Comparison of ENCODE assay signal across 1 cellular context in the genomic region with DNA sequence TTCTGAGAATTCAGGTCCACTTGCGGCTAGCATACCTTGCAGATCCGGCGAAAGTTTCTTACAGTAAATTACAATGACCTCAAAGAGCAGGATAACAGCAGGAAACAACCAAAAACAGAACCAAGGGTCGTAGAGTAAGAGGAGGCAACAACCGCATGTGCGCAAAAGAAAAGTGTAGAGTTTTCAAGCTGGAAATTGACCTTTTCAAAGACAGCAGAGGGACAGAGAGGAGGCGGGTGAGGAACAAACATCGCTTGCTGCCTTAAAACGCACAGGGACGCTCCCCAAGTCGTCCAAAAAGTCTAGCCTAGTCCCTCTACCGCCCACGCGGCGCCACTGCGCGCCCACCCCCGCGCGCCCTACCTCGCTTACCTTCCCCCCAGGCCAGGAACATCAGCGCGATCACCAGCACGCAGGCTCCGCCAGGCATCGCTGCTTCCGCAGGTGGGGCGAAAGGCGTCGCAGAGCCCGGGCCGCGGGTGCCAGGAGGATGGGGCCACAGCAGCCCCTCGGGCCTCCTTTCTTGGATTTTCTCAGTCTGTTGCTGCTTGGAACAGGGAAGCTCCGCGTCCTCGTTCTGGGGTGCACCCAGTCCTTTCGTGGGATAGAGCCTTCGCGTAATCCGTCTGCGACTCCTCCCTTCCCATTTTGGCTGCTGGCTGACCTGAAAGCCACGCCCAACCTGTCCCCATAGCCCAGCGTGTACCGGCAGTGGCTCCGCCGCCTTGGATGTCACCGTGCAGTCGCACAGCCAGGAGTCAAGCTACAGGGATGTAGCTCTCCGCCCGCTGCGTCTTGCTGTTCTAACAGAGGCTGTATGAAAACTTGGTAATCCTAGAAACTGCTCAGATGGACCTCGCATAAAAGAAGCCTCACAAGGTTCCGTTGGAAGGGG.
TF ChIP-seq lines count a peak whose summit lies in the region.

A gene (minus strand): TSS at position 579 of the 895 bp plus-strand sequence. CDS start 149 bp downstream, at position 430.

TF ChIP-seq in HEK293, 187 proteins besides CTCF, POLR2A, EP300 and RAD21 (continued from another document and continues in another):
- TF ChIP-seq, protein P1, sequence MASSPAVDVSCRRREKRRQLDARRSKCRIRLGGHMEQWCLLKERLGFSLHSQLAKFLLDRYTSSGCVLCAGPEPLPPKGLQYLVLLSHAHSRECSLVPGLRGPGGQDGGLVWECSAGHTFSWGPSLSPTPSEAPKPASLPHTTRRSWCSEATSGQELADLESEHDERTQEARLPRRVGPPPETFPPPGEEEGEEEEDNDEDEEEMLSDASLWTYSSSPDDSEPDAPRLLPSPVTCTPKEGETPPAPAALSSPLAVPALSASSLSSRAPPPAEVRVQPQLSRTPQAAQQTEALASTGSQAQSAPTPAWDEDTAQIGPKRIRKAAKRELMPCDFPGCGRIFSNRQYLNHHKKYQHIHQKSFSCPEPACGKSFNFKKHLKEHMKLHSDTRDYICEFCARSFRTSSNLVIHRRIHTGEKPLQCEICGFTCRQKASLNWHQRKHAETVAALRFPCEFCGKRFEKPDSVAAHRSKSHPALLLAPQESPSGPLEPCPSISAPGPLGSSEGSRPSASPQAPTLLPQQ (tag by site-specific recombination; IDR thresholded peaks at IDR 0.05): 0 out of 2 replicates have a peak, but pooled peaks have one; percentile 12
- TF ChIP-seq ZNF701 (tag by site-specific recombination; IDR thresholded peaks at IDR 0.05) (no peak), SP7 (tag by site-specific recombination; IDR thresholded peaks at IDR 0.05) (no peak), ZNF354C (tag by site-specific recombination; IDR thresholded peaks at IDR 0.05; ENCODE audit: borderline replicate concordance, low read depth) (no peak), REPIN1 (tag by site-specific recombination; IDR thresholded peaks at IDR 0.05; ENCODE audit: low read depth) (no peak), TCF7L2 (IDR thresholded peaks at IDR 0.05; ENCODE audit: borderline replicate concordance, low read depth, low read length) (no peak), ZNF560 (tag by site-specific recombination; IDR thresholded peaks at IDR 0.05; ENCODE audit: borderline replicate concordance) (no peak), ZNF248 (tag by site-specific recombination; IDR thresholded peaks at IDR 0.05) (no peak), ZNF623 (tag by site-specific recombination; IDR thresholded peaks at IDR 0.05) (no peak), ZNF621 (tag by site-specific recombination; IDR thresholded peaks at IDR 0.05) (no peak), ZNF423 (tag by site-specific recombination; IDR thresholded peaks at IDR 0.05) (no peak), ZNF155 (tag by site-specific recombination; IDR thresholded peaks at IDR 0.05) (no peak), ZNF654 (tag by site-specific recombination; IDR thresholded peaks at IDR 0.05; ENCODE audit: low read depth) (no peak), KLF8 (tag by site-specific recombination; IDR thresholded peaks at IDR 0.05) (peak; percentile 62; the same call in 1 of the 2 replicates), ZNF266 (tag by site-specific recombination; IDR thresholded peaks at IDR 0.05; ENCODE audit: low read depth) (no peak), ZNF146 (tag by site-specific recombination; IDR thresholded peaks at IDR 0.05) (no peak), ZNF416 (tag by site-specific recombination; IDR thresholded peaks at IDR 0.05) (no peak), ZFP37 (tag by site-specific recombination; IDR thresholded peaks at IDR 0.05) (no peak), SP2 (tag by site-specific recombination; IDR thresholded peaks at IDR 0.05) (peak; percentile 38)
- TF ChIP-seq, protein P2, sequence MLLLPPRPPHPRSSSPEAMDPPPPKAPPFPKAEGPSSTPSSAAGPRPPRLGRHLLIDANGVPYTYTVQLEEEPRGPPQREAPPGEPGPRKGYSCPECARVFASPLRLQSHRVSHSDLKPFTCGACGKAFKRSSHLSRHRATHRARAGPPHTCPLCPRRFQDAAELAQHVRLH (tag by site-specific recombination; IDR thresholded peaks at IDR 0.05): peak; percentile 53; the same call in 1 of the 2 replicates
- TF ChIP-seq, protein P3, sequence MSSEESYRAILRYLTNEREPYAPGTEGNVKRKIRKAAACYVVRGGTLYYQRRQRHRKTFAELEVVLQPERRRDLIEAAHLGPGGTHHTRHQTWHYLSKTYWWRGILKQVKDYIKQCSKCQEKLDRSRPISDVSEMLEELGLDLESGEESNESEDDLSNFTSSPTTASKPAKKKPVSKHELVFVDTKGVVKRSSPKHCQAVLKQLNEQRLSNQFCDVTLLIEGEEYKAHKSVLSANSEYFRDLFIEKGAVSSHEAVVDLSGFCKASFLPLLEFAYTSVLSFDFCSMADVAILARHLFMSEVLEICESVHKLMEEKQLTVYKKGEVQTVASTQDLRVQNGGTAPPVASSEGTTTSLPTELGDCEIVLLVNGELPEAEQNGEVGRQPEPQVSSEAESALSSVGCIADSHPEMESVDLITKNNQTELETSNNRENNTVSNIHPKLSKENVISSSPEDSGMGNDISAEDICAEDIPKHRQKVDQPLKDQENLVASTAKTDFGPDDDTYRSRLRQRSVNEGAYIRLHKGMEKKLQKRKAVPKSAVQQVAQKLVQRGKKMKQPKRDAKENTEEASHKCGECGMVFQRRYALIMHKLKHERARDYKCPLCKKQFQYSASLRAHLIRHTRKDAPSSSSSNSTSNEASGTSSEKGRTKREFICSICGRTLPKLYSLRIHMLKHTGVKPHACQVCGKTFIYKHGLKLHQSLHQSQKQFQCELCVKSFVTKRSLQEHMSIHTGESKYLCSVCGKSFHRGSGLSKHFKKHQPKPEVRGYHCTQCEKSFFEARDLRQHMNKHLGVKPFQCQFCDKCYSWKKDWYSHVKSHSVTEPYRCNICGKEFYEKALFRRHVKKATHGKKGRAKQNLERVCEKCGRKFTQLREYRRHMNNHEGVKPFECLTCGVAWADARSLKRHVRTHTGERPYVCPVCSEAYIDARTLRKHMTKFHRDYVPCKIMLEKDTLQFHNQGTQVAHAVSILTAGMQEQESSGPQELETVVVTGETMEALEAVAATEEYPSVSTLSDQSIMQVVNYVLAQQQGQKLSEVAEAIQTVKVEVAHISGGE (tag by site-specific recombination; conservative IDR thresholded peaks at IDR 0.05; ENCODE audit: low read depth): peak; percentile 61
- TF ChIP-seq, protein P4, sequence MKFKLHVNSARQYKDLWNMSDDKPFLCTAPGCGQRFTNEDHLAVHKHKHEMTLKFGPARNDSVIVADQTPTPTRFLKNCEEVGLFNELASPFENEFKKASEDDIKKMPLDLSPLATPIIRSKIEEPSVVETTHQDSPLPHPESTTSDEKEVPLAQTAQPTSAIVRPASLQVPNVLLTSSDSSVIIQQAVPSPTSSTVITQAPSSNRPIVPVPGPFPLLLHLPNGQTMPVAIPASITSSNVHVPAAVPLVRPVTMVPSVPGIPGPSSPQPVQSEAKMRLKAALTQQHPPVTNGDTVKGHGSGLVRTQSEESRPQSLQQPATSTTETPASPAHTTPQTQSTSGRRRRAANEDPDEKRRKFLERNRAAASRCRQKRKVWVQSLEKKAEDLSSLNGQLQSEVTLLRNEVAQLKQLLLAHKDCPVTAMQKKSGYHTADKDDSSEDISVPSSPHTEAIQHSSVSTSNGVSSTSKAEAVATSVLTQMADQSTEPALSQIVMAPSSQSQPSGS (tag by site-specific recombination; IDR thresholded peaks at IDR 0.05; ENCODE audit: low read depth): no peak
- TF ChIP-seq, protein P5, sequence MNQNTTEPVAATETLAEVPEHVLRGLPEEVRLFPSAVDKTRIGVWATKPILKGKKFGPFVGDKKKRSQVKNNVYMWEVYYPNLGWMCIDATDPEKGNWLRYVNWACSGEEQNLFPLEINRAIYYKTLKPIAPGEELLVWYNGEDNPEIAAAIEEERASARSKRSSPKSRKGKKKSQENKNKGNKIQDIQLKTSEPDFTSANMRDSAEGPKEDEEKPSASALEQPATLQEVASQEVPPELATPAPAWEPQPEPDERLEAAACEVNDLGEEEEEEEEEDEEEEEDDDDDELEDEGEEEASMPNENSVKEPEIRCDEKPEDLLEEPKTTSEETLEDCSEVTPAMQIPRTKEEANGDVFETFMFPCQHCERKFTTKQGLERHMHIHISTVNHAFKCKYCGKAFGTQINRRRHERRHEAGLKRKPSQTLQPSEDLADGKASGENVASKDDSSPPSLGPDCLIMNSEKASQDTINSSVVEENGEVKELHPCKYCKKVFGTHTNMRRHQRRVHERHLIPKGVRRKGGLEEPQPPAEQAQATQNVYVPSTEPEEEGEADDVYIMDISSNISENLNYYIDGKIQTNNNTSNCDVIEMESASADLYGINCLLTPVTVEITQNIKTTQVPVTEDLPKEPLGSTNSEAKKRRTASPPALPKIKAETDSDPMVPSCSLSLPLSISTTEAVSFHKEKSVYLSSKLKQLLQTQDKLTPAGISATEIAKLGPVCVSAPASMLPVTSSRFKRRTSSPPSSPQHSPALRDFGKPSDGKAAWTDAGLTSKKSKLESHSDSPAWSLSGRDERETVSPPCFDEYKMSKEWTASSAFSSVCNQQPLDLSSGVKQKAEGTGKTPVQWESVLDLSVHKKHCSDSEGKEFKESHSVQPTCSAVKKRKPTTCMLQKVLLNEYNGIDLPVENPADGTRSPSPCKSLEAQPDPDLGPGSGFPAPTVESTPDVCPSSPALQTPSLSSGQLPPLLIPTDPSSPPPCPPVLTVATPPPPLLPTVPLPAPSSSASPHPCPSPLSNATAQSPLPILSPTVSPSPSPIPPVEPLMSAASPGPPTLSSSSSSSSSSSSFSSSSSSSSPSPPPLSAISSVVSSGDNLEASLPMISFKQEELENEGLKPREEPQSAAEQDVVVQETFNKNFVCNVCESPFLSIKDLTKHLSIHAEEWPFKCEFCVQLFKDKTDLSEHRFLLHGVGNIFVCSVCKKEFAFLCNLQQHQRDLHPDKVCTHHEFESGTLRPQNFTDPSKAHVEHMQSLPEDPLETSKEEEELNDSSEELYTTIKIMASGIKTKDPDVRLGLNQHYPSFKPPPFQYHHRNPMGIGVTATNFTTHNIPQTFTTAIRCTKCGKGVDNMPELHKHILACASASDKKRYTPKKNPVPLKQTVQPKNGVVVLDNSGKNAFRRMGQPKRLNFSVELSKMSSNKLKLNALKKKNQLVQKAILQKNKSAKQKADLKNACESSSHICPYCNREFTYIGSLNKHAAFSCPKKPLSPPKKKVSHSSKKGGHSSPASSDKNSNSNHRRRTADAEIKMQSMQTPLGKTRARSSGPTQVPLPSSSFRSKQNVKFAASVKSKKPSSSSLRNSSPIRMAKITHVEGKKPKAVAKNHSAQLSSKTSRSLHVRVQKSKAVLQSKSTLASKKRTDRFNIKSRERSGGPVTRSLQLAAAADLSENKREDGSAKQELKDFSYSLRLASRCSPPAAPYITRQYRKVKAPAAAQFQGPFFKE (tag by site-specific recombination; IDR thresholded peaks at IDR 0.05; ENCODE audit: borderline replicate concordance): no peak
- TF ChIP-seq, protein P6, sequence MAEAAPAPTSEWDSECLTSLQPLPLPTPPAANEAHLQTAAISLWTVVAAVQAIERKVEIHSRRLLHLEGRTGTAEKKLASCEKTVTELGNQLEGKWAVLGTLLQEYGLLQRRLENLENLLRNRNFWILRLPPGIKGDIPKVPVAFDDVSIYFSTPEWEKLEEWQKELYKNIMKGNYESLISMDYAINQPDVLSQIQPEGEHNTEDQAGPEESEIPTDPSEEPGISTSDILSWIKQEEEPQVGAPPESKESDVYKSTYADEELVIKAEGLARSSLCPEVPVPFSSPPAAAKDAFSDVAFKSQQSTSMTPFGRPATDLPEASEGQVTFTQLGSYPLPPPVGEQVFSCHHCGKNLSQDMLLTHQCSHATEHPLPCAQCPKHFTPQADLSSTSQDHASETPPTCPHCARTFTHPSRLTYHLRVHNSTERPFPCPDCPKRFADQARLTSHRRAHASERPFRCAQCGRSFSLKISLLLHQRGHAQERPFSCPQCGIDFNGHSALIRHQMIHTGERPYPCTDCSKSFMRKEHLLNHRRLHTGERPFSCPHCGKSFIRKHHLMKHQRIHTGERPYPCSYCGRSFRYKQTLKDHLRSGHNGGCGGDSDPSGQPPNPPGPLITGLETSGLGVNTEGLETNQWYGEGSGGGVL (tag by site-specific recombination; IDR thresholded peaks at IDR 0.05): peak; percentile 52; the same call in 1 of the 2 replicates
- TF ChIP-seq, protein P7, sequence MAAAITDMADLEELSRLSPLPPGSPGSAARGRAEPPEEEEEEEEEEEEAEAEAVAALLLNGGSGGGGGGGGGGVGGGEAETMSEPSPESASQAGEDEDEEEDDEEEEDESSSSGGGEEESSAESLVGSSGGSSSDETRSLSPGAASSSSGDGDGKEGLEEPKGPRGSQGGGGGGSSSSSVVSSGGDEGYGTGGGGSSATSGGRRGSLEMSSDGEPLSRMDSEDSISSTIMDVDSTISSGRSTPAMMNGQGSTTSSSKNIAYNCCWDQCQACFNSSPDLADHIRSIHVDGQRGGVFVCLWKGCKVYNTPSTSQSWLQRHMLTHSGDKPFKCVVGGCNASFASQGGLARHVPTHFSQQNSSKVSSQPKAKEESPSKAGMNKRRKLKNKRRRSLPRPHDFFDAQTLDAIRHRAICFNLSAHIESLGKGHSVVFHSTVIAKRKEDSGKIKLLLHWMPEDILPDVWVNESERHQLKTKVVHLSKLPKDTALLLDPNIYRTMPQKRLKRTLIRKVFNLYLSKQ (tag by site-specific recombination; IDR thresholded peaks at IDR 0.05; ENCODE audit: borderline replicate concordance): no peak
- TF ChIP-seq, protein P8, sequence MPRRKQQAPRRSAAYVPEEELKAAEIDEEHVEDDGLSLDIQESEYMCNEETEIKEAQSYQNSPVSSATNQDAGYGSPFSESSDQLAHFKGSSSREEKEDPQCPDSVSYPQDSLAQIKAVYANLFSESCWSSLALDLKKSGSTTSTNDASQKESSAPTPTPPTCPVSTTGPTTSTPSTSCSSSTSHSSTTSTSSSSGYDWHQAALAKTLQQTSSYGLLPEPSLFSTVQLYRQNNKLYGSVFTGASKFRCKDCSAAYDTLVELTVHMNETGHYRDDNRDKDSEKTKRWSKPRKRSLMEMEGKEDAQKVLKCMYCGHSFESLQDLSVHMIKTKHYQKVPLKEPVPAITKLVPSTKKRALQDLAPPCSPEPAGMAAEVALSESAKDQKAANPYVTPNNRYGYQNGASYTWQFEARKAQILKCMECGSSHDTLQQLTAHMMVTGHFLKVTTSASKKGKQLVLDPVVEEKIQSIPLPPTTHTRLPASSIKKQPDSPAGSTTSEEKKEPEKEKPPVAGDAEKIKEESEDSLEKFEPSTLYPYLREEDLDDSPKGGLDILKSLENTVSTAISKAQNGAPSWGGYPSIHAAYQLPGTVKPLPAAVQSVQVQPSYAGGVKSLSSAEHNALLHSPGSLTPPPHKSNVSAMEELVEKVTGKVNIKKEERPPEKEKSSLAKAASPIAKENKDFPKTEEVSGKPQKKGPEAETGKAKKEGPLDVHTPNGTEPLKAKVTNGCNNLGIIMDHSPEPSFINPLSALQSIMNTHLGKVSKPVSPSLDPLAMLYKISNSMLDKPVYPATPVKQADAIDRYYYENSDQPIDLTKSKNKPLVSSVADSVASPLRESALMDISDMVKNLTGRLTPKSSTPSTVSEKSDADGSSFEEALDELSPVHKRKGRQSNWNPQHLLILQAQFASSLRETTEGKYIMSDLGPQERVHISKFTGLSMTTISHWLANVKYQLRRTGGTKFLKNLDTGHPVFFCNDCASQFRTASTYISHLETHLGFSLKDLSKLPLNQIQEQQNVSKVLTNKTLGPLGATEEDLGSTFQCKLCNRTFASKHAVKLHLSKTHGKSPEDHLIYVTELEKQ (tag by site-specific recombination; IDR thresholded peaks at IDR 0.05; ENCODE audit: borderline replicate concordance): no peak
- TF ChIP-seq, protein P9, sequence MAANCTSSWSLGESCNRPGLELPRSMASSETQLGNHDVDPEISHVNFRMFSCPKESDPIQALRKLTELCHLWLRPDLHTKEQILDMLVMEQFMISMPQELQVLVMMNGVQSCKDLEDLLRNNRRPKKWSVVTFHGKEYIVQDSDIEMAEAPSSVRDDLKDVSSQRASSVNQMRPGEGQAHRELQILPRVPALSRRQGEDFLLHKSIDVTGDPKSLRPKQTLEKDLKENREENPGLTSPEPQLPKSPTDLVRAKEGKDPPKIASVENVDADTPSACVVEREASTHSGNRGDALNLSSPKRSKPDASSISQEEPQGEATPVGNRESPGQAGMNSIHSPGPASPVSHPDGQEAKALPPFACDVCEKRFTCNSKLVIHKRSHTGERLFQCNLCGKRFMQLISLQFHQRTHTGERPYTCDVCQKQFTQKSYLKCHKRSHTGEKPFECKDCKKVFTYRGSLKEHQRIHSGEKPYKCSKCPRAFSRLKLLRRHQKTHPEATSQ (tag by site-specific recombination; IDR thresholded peaks at IDR 0.05): no peak
